9 cellular contexts compared by ENCODE assay signal in genomic region chr2:134178109-134178877, GRCh38.
A peak's percentile ranks its signal among the peaks of the same experiment; 100 is the strongest.
DNase-seq lines count a peak whose midpoint lies in the region; ATAC-seq and TF ChIP-seq lines count a peak whose summit lies in the region.
"Had no signal": no experiment of that assay in that cellular context is flagged by ENCODE, and none has a peak within 500 bp of the region (broad histone marks: within the 10 kb centered on the region; RNA-seq: fewer than 3 reads in every experiment).

No MANE protein-coding gene starts in this region.

- H3K9me3 ChIP-seq in mucosa of descending colon, result no peaks in the 10 kb centered on the region

- H3K27me3 Mint-ChIP-seq in osteocyte (ENCODE audit: unreplicated experiment), result no peaks in the 10 kb centered on the region

- peak; percentile 33 for DNase-seq in GM03348 (ENCODE audit: low spot score)
- DNase-seq in Jurkat, Clone E6-1 (ENCODE audit: low read depth, low spot score), result peak; percentile 25
- peak; percentile 6 for DNase-seq in fibroblast of pulmonary artery (ENCODE audit: low read depth)
- no peak for DNase-seq in mucosa of descending colon
- no peak for DNase-seq in occipital lobe (lab: John Stamatoyannopoulos, UW)
- no peak for DNase-seq in osteocyte (ENCODE audit: extremely low spot score, unreplicated experiment)
- DNase-seq: NCI-H510A treated with DMSO at 0.1 percent for 48 hours had no signal

- H3K4me3 ChIP-seq in Jurkat, Clone E6-1 (ENCODE audit: low read length), result no peak overlapping the region
- no peak overlapping the region for H3K4me3 ChIP-seq in fibroblast of pulmonary artery (replicated peaks; ENCODE audit: low read depth, low read length)
- H3K4me3 ChIP-seq in mucosa of descending colon, result no peak overlapping the region

- H3K9me3 Mint-ChIP-seq in osteocyte (ENCODE audit: unreplicated experiment), result no peaks in the 10 kb centered on the region

- H3K4me1 Mint-ChIP-seq in osteocyte (ENCODE audit: unreplicated experiment), result peaks cover 16% of the 10 kb centered on the region

- TF ChIP-seq CTCF in fibroblast of pulmonary artery (IDR thresholded peaks at IDR 0.05; ENCODE audit: low read length, missing control alignments) (no peak), mucosa of descending colon (IDR thresholded peaks at IDR 0.05) (no peak), osteocyte (IDR thresholded peaks at IDR 0.05) (no peak)

- no peaks in the 10 kb centered on the region for H3K36me3 Mint-ChIP-seq in osteocyte (ENCODE audit: unreplicated experiment)

- intact Hi-C loops in mucosa of descending colon (cut with DNase I, micrococcal nuclease), result no loop called here

- no peak overlapping the region for H3K27ac Mint-ChIP-seq in osteocyte (ENCODE audit: unreplicated experiment)

- no peak overlapping the region for H3K4me3 Mint-ChIP-seq in osteocyte (ENCODE audit: unreplicated experiment)

- no peaks in the 10 kb centered on the region for H3K36me3 ChIP-seq in mucosa of descending colon (ENCODE audit: low read depth)

- peak; percentile 42 for ATAC-seq in GM21576 (IDR thresholded peaks at IDR 0.05; ENCODE audit: unreplicated experiment)
- ATAC-seq in mucosa of descending colon, result no peak
- no peak for ATAC-seq in GM21515 (IDR thresholded peaks at IDR 0.05; ENCODE audit: unreplicated experiment)

- H3K4me1 ChIP-seq in mucosa of descending colon (ENCODE audit: low read depth), result peaks cover 29% of the 10 kb centered on the region

Comparison
In these comparisons a context has a peak if more than half of its experiments do, and no peak if none do; other contexts are left out.
1. DNase-seq: peak in GM03348 (single experiment), Jurkat, Clone E6-1 (single experiment) and fibroblast of pulmonary artery (single experiment); none in mucosa of descending colon (0 of 3), occipital lobe (single experiment) and osteocyte (single experiment).